ENCODE assay signal across 33 cellular contexts in genomic region chr20:35294293-35294685, GRCh38. TPM values are rescaled to one million over a fixed set of nuclear protein-coding genes. Genes with fewer than 3 reads are reported as not detected.
"Had no signal": no experiment of that assay in that cellular context is flagged by ENCODE, and none has a peak within 500 bp of the region (broad histone marks: within the 10 kb centered on the region; RNA-seq: fewer than 3 reads in every experiment).

No MANE protein-coding gene starts in this region.

- FAIRE-seq: colon, keratinocyte had no signal

- H3K36me3 ChIP-seq: gastrocnemius medialis, neural progenitor cell, ovary, sigmoid colon, thoracic aorta, tibial nerve, upper lobe of left lung, uterus had no signal

- ATAC-seq: esophagus mucosa; gastrocnemius medialis; left lobe of liver; naive thymus-derived CD4-positive, alpha-beta T cell; psoas muscle; right cardiac atrium; stimulated activated effector memory CD8-positive, alpha-beta T cell treated with anti-CD3 and anti-CD28 coated beads, Interleukin-12 subunit alpha, Interleukin-12 subunit beta, amount 100 ng/mL, for 72 hours had no signal

- H3K27ac ChIP-seq: epithelial cell of prostate, gastrocnemius medialis, neural progenitor cell, ovary, psoas muscle, sigmoid colon, thoracic aorta, tibial nerve, upper lobe of left lung, uterus had no signal

- H3K4me3 ChIP-seq: gastrocnemius medialis, lung, neural progenitor cell, ovary, psoas muscle, sigmoid colon, thoracic aorta, tibial nerve, upper lobe of left lung, uterus had no signal

- H3K9ac ChIP-seq: neural progenitor cell had no signal

- DNase-seq: effector CD8-positive, alpha-beta T cell; endodermal cell; foreskin fibroblast; gastrocnemius medialis; head of caudate nucleus; mesendoderm; midbrain; naive thymus-derived CD4-positive, alpha-beta T cell; nucleus accumbens; ovary; psoas muscle; right cardiac atrium; sigmoid colon; stimulated activated CD4-positive, alpha-beta T cell treated with anti-CD3 and anti-CD28 coated beads, Interleukin-2, amount 100 ng/mL, for 24 hours; stimulated activated CD4-positive, alpha-beta T cell treated with anti-CD3 and anti-CD28 coated beads, Interleukin-4, amount 100 ng/mL, for 24 hours; stimulated activated naive CD4-positive, alpha-beta T cell treated with Interleukin-2 at 50 U/mL for 16 hours; upper lobe of left lung; uterus had no signal

- H3K27me3 ChIP-seq: neural progenitor cell, ovary, tibial nerve, upper lobe of left lung, uterus had no signal

- H3K4me1 ChIP-seq: gastrocnemius medialis, neural progenitor cell, psoas muscle, sigmoid colon, tibial nerve, upper lobe of left lung, uterus had no signal

- H3K9me3 ChIP-seq: gastrocnemius medialis, ovary, psoas muscle, sigmoid colon, thoracic aorta, tibial nerve, upper lobe of left lung, uterus had no signal

- H3K4me2 ChIP-seq: neural progenitor cell had no signal

- H2AFZ ChIP-seq: neural progenitor cell had no signal

RNA-seq across cellular contexts. Expression of gene FAM83C, which starts 2.1 kb away (rescaled TPM):
- total RNA-seq: endodermal cell; gastrocnemius medialis; glomerular endothelial cell; left lobe of liver; lung; mucosa of gallbladder; naive thymus-derived CD4-positive, alpha-beta T cell; ovary; psoas muscle; renal cortical epithelial cell; right cardiac atrium; sigmoid colon; skeletal muscle tissue; thoracic aorta; tibial nerve; upper lobe of left lung; uterus had no signal
- polyA plus RNA-seq: liver; lung; naive thymus-derived CD4-positive, alpha-beta T cell; ovary; right cardiac atrium had no signal
